18 cellular contexts compared by ENCODE assay signal in the genomic region with DNA sequence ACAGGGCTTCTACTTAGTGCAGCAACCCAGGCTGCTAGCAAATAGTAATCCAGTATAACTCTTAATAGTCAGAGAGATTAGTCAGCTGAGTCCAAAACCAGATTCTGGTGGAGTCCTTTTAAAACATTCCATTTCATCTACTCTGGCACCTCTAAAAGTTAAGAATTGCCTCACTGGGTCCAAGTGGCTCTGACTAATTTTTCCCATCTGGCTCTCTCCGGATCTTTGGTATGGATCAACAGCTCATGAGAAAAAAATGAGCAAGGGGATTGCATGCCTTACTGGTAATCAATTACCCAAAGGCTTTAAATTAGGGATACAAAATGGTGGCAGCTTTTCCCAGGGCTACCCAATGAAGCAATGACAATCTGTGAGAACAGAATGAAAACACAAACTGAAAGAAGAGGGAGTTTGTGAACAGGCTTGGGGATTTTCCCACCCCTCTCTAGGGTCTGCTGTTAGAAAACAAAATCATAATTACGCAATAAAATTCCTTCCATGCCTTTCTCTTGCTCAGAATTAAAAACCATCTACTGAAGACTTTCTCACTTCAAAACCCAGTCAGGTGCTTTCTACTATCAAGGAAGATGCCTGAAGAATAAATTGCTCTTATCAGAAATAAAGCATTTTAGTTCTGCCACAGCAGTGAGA.
DNase-seq lines count a peak whose midpoint lies in the region; ATAC-seq and TF ChIP-seq lines count a peak whose summit lies in the region.
"Had no signal": no experiment of that assay in that cellular context is flagged by ENCODE, and none has a peak within 500 bp of the region (broad histone marks: within the 10 kb centered on the region; RNA-seq: fewer than 3 reads in every experiment).

No MANE protein-coding gene starts in this region.

- H3K4me3 ChIP-seq in ACC112 (ENCODE audit: low read depth, low read length) (peak overlapping the region; percentile 57; the same call in 1 of the 2 replicates), choroid plexus epithelial cell (ENCODE audit: low read depth, low read length) (no peak overlapping the region), mesenchymal stem cell (ENCODE audit: insufficient read depth in 1 of 2, low read depth in 1 of 2, low read length in 2 of 2) (peak overlapping the region in 1 of 2 experiments; percentile 60)
- H3K4me3 ChIP-seq: upper lobe of left lung had no signal

- 58% methylated on average over 2 of the region's 2 CpGs for WGBS in mesenchymal stem cell

- H3K9me3 Mint-ChIP-seq in activated CD8-positive, alpha-beta T cell treated with anti-CD3 and anti-CD28 coated beads, Interleukin-2, amount 10 ng/mL, durations not matched to agents 7 days and 5 days (ENCODE audit: insufficient read depth): no peaks in the 10 kb centered on the region
- H3K9me3 Mint-ChIP-seq: T-helper 1 cell treated with Interleukin-12 subunit alpha and Interleukin-12 subunit beta and Interleukin-4 antibody, amounts not matched to agents 30 μg/mL and 1 μg/mL, for 36 hours had no signal

- no peak overlapping the region for H3K14ac ChIP-seq in mesenchymal stem cell (ENCODE audit: low read length in 2 of 2)

- no peaks in the 10 kb centered on the region for H3K4me1 Mint-ChIP-seq in activated CD8-positive, alpha-beta T cell treated with anti-CD3 and anti-CD28 coated beads, Interleukin-2, amount 10 ng/mL, durations not matched to agents 7 days and 5 days (ENCODE audit: low read depth)
- H3K4me1 Mint-ChIP-seq: B cell, nephron had no signal

- no peak overlapping the region for H3K4me3 Mint-ChIP-seq in activated CD8-positive, alpha-beta T cell treated with anti-CD3 and anti-CD28 coated beads, Interleukin-2, amount 10 ng/mL, durations not matched to agents 7 days and 5 days
- H3K4me3 Mint-ChIP-seq: B cell; nephron; T-helper 1 cell treated with Interleukin-12 subunit alpha and Interleukin-12 subunit beta and Interleukin-4 antibody, amounts not matched to agents 30 μg/mL and 1 μg/mL, for 36 hours had no signal

- peak overlapping the region; percentile 93 for H3K27ac ChIP-seq in ACC112 (ENCODE audit: low read depth, low read length)
- peak overlapping the region; percentile 28 for H3K27ac ChIP-seq in mesenchymal stem cell (ENCODE audit: low read length, poor library complexity, severe bottlenecking)
- H3K27ac ChIP-seq: upper lobe of left lung had no signal

- H3K4me2 ChIP-seq in mesenchymal stem cell (ENCODE audit: low read length, poor library complexity, severe bottlenecking): no peak overlapping the region

- DNase-seq in HS-5 (ENCODE audit: low read depth): peak; percentile 82
- DNase-seq in choroid plexus epithelial cell (ENCODE audit: low read depth): peak; percentile 60
- peak; percentile 58 for DNase-seq in mesenchymal stem cell
- DNase-seq in activated CD8-positive, alpha-beta T cell treated with anti-CD3 and anti-CD28 coated beads, Interleukin-2, amount 10 ng/mL, durations not matched to agents 7 days and 5 days: no peak
- DNase-seq in NCI-H82 (lab: John Stamatoyannopoulos, UW): no peak
- DNase-seq in T-helper 2 cell: no peak
- DNase-seq: activated CD4-positive, alpha-beta T cell treated with anti-CD3 and anti-CD28 coated beads, Interleukin-2, amount 50 U/mL, for 1 hour; Karpas-422; left cardiac atrium; NCI-H2171; PC-3; upper lobe of left lung had no signal

- no peak overlapping the region for H2BK15ac ChIP-seq in mesenchymal stem cell (ENCODE audit: low read depth, poor library complexity, severe bottlenecking)

- ATAC-seq in activated CD8-positive, alpha-beta T cell treated with anti-CD3 and anti-CD28 coated beads, Interleukin-2, amount 10 ng/mL, durations not matched to agents 7 days and 5 days: no peak
- ATAC-seq in HG03432 (IDR thresholded peaks at IDR 0.05; ENCODE audit: unreplicated experiment): no peak
- ATAC-seq: esophagus mucosa, PC-3 had no signal

- no peak overlapping the region for H2BK12ac ChIP-seq in mesenchymal stem cell (ENCODE audit: low read length in 2 of 2)

- peaks cover 2% of the 10 kb centered on the region for H3K27me3 Mint-ChIP-seq in activated CD8-positive, alpha-beta T cell treated with anti-CD3 and anti-CD28 coated beads, Interleukin-2, amount 10 ng/mL, durations not matched to agents 7 days and 5 days (ENCODE audit: low read depth)
- H3K27me3 Mint-ChIP-seq: B cell had no signal

- H3K9ac ChIP-seq in mesenchymal stem cell (ENCODE audit: low read length): peak overlapping the region; percentile 71

- H3K79me2 ChIP-seq in ACC112 (ENCODE audit: control insufficient read depth, insufficient read depth, low read length, unreplicated experiment): no peaks in the 10 kb centered on the region

- H3K27me3 ChIP-seq in ACC112 (ENCODE audit: insufficient read depth, low read length) (no peaks in the 10 kb centered on the region), mesenchymal stem cell (ENCODE audit: control insufficient read depth in 1 of 2, insufficient read depth in 1 of 2, low read length in 2 of 2) (no peaks in the 10 kb centered on the region)
- H3K27me3 ChIP-seq: upper lobe of left lung had no signal

- no peak overlapping the region for H3K23ac ChIP-seq in mesenchymal stem cell (ENCODE audit: low read length in 2 of 2)

- no peaks in the 10 kb centered on the region for H3K9me3 ChIP-seq in mesenchymal stem cell (ENCODE audit: control insufficient read depth, low read length)
- H3K9me3 ChIP-seq: upper lobe of left lung had no signal

- no peak overlapping the region for H2BK120ac ChIP-seq in mesenchymal stem cell (ENCODE audit: low read depth, low read length)

- no peak overlapping the region for H3K18ac ChIP-seq in mesenchymal stem cell (ENCODE audit: low read depth in 1 of 2, low read length in 2 of 2)

- H3K4me1 ChIP-seq in ACC112 (ENCODE audit: control insufficient read depth, insufficient read depth, low read length, unreplicated experiment) (peaks cover 23% of the 10 kb centered on the region), mesenchymal stem cell (ENCODE audit: control insufficient read depth, insufficient read depth, low read depth, low read length) (peaks cover 3% of the 10 kb centered on the region)
- H3K4me1 ChIP-seq: upper lobe of left lung had no signal

- no peak overlapping the region for H3K4ac ChIP-seq in mesenchymal stem cell (ENCODE audit: low read depth in 1 of 2, low read length in 2 of 2)

- TF ChIP-seq CTCF in choroid plexus epithelial cell (conservative IDR thresholded peaks at IDR 0.05; ENCODE audit: low read depth, low read length): no peak

- no peak overlapping the region for H2AK5ac ChIP-seq in mesenchymal stem cell (ENCODE audit: low read length, severe bottlenecking)

- H3K79me1 ChIP-seq in mesenchymal stem cell (replicated peaks; ENCODE audit: low read length, poor library complexity, severe bottlenecking): no peaks in the 10 kb centered on the region

- no peaks in the 10 kb centered on the region for H3K36me3 ChIP-seq in ACC112 (ENCODE audit: insufficient read depth, low read length)
- no peaks in the 10 kb centered on the region for H3K36me3 ChIP-seq in mesenchymal stem cell (ENCODE audit: control insufficient read depth in 1 of 2, insufficient read depth in 2 of 2, low read depth in 1 of 2, low read length in 2 of 2)
- H3K36me3 ChIP-seq: upper lobe of left lung had no signal

- H2BK5ac ChIP-seq in mesenchymal stem cell (ENCODE audit: low read depth, low read length, poor library complexity, severe bottlenecking): no peak overlapping the region

- no peaks in the 10 kb centered on the region for H3K36me3 Mint-ChIP-seq in activated CD8-positive, alpha-beta T cell treated with anti-CD3 and anti-CD28 coated beads, Interleukin-2, amount 10 ng/mL, durations not matched to agents 7 days and 5 days (ENCODE audit: low read depth)

- CTCF ChIA-PET in activated CD8-positive, alpha-beta T cell treated with anti-CD3 and anti-CD28 coated beads, Interleukin-2, amount 10 ng/mL, durations not matched to agents 7 days and 5 days (lab: Charles Lee): no interaction called here

- no peak overlapping the region for H4K91ac ChIP-seq in mesenchymal stem cell (ENCODE audit: low read length)

- POLR2A ChIA-PET in activated CD8-positive, alpha-beta T cell treated with anti-CD3 and anti-CD28 coated beads, Interleukin-2, amount 10 ng/mL, durations not matched to agents 7 days and 5 days (lab: Charles Lee): no interaction called here

- H3K27ac Mint-ChIP-seq in activated CD8-positive, alpha-beta T cell treated with anti-CD3 and anti-CD28 coated beads, Interleukin-2, amount 10 ng/mL, durations not matched to agents 7 days and 5 days: no peak overlapping the region
- H3K27ac Mint-ChIP-seq: B cell; T-helper 1 cell treated with Interleukin-12 subunit alpha and Interleukin-12 subunit beta and Interleukin-4 antibody, amounts not matched to agents 30 μg/mL and 1 μg/mL, for 36 hours had no signal

- H2AFZ ChIP-seq in ACC112 (ENCODE audit: low read length, unreplicated experiment) (peak overlapping the region; percentile 16), mesenchymal stem cell (ENCODE audit: low read depth, low read length) (no peak overlapping the region)

- H4K8ac ChIP-seq in mesenchymal stem cell (ENCODE audit: low read length): no peak overlapping the region

Comparison
In these comparisons a context has a peak if more than half of its experiments do, and no peak if none do; other contexts are left out.
1. DNase-seq: peak in HS-5 (single experiment), choroid plexus epithelial cell (single experiment) and mesenchymal stem cell (single experiment); none in activated CD8-positive, alpha-beta T cell treated with anti-CD3 and anti-CD28 coated beads, Interleukin-2, amount 10 ng/mL, durations not matched to agents 7 days and 5 days (single experiment), NCI-H82 (single experiment) and T-helper 2 cell (0 of 5).